ENCODE assay signal across 13 cellular contexts in the genomic region with DNA sequence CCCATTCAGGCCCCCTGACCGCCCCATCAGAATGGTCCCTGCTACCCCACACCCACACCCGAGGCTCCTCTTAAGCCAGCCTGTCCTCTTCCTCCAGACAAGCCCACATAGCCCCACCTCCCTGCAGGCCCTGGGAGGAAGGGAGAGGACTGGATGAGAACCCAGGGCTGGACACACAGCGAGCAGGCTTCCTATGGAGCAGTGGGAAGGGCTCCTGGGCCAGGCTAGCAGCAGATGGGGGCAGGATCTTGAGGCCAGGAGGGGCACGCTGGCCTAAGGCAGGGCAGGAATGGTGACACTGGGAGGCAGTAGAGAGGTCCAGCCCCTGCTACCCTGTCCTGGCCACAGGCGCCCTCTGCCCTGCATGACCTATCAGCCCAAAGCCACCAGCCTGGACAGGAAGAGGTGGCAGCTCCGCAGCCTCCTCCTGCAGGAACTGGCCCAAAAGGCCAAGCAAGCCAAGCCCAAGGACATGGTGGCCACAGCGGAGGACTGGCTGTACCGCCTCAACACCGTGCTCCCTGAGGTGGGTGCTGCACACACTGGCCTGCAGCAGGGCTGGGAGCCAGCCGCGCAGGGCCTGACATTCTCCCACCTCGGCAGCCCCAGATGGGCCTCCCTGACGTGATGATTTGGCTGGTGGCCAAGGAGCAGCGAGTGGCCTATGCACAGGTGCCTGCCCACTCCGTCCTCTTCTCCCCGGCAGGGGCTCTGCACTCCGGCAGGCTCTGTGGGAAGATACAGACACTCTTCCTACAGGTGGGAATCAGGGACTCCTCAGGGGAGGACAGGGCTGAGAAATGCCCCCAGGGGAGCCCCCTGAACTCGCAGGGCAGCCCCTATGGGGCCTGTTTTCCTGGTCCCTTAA. TPM values are rescaled to one million over a fixed set of nuclear protein-coding genes. Genes with fewer than 3 reads are reported as not detected.
DNase-seq lines count a peak whose midpoint lies in the region; ATAC-seq, FAIRE-seq and TF ChIP-seq lines count a peak whose summit lies in the region.
"Had no signal": no experiment of that assay in that cellular context is flagged by ENCODE, and none has a peak within 500 bp of the region (broad histone marks: within the 10 kb centered on the region; RNA-seq: fewer than 3 reads in every experiment).

No MANE protein-coding gene starts in this region.

- peak; percentile 63 for DNase-seq in G401 (ENCODE audit: low spot score)
- DNase-seq in NCI-H2227 (lab: John Stamatoyannopoulos, UW; ENCODE audit: unreplicated experiment) = peak; percentile 83
- DNase-seq in H1 (ENCODE audit: low read depth in 1 of 2, low spot score in 2 of 2) = peak in 1 of 2 experiments; percentile 56
- DNase-seq in neural crest cell (ENCODE audit: low read depth, low spot score) = no peak
- DNase-seq in HUDEP-2 (lab: John Stamatoyannopoulos, UW; ENCODE audit: unreplicated experiment in 76 of 76) = no peak
- no peak for DNase-seq in T-helper 9 cell
- DNase-seq: activated CD4-positive, CD25-positive, alpha-beta regulatory T cell treated with anti-CD3 and anti-CD28 coated beads, Interleukin-2, amount 50 U/mL, for 72 hours; activated naive CD4-positive, alpha-beta T cell treated with anti-CD3 and anti-CD28 coated beads for 36 hours had no signal

- no peaks in the 10 kb centered on the region for H3K36me3 ChIP-seq in H1 (ENCODE audit: control insufficient read depth in 2 of 4, insufficient read depth in 4 of 4, low read length in 3 of 4)

- peak overlapping the region; percentile 39 for H4K5ac ChIP-seq in H1 (ENCODE audit: insufficient read length, low read depth, low read length)

- TF ChIP-seq CTCF in H1 (IDR thresholded peaks at IDR 0.05; ENCODE audit: control extremely low read depth in 1 of 3, insufficient read depth in 1 of 3, low read depth in 1 of 3, low read length in 3 of 3) (peak in 2 of 3 experiments; percentile 50 to 54; a peak in 3 of 4 replicates), neural crest cell (conservative IDR thresholded peaks at IDR 0.05) (no peak)

- no peak overlapping the region for H2AK5ac ChIP-seq in H1 (ENCODE audit: low read depth, low read length)

- no peaks in the 10 kb centered on the region for H3K79me2 ChIP-seq in H1 (ENCODE audit: control insufficient read depth in 1 of 2, insufficient read depth in 2 of 2, low read length in 2 of 2)

- WGBS in H1 (ENCODE audit: extremely low coverage in 1 of 2, insufficient coverage in 1 of 2, insufficient read length in 1 of 2, insufficient replicate concordance in 2 of 2, low coverage in 1 of 2, low lambda C conversion rate in 2 of 2, missing lambda C conversion rate in 1 of 2), 2 experiments = 84% methylated on average over 18 of the region's 18 CpGs; no CpG with 5 or more reads in 1 of the 2 experiments

- no peaks in the 10 kb centered on the region for H4K20me1 ChIP-seq in H1 (replicated peaks in 1 of 2; ENCODE audit: control insufficient read depth in 1 of 2, insufficient read depth in 2 of 2, low read length in 2 of 2)

- no peak overlapping the region for H2AFZ ChIP-seq in H1 (ENCODE audit: low read length)

- CTCF ChIA-PET in H1 (lab: Charles Lee; ENCODE audit: partially characterized antibody) = interaction anchor here (0.8 to 1.5 kb wide), 4 partner anchors 9 to 35 kb away, joined by 3 to 4 read pairs (median 3); no protein-coding TSS in a partner anchor

- H3K23ac ChIP-seq in H1 (ENCODE audit: insufficient read length) = no peak overlapping the region

- in situ Hi-C loops in G401 (cut with HindIII; ENCODE audit: low sequenced_read_pairs) = no loop called here

- H3K4me1 Mint-ChIP-seq in neural crest cell = peaks cover 4% of the 10 kb centered on the region

- H3K27ac ChIP-seq in H1 (ENCODE audit: low read depth, low read length) = no peak overlapping the region

- TF ChIP-seq RAD21 in H1 (IDR thresholded peaks at IDR 0.05 in 1 of 2, conservative IDR thresholded peaks at IDR 0.05 in 1 of 2; ENCODE audit: low read depth in 2 of 2, low read length in 2 of 2) = peak; percentile 25 to 49; a peak in 3 of 4 replicates

- H3K9me3 ChIP-seq in H1 (ENCODE audit: insufficient read depth in 2 of 2, low read depth in 1 of 2, low read length in 1 of 2) = no peaks in the 10 kb centered on the region

- no peaks in the 10 kb centered on the region for H3K9me3 Mint-ChIP-seq in neural crest cell
- H3K9me3 Mint-ChIP-seq: activated naive CD4-positive, alpha-beta T cell treated with anti-CD3 and anti-CD28 coated beads for 36 hours; stimulated activated naive CD8-positive, alpha-beta T cell treated with anti-CD3 and anti-CD28 coated beads, Interleukin-15, Interleukin-2, amounts not matched to agents 100 ng/mL and 50 ng/mL, for 24 hours had no signal

- no peaks in the 10 kb centered on the region for H3K27me3 Mint-ChIP-seq in neural crest cell (ENCODE audit: low read depth)

- peaks cover 0 to 6% (median under 1%) of the 10 kb centered on the region in 4 experiments; a peak in 3 of 7 replicates for H3K4me1 ChIP-seq in H1 (replicated peaks in 1 of 4; ENCODE audit: control insufficient read depth in 3 of 4, insufficient read depth in 4 of 4, low read length in 3 of 4)

- H4K91ac ChIP-seq in H1 (replicated peaks; ENCODE audit: insufficient read length, low read length) = no peak overlapping the region

- H3K14ac ChIP-seq in H1 (ENCODE audit: insufficient read length) = no peak overlapping the region

- H2BK5ac ChIP-seq in H1 (ENCODE audit: low read depth, low read length) = no peak overlapping the region

- H3K4me3 ChIP-seq in H1 (ENCODE audit: extremely low read depth in 1 of 4, insufficient read depth in 2 of 4, low read depth in 3 of 4, low read length in 4 of 4) = no peak overlapping the region

- no peak overlapping the region for H2BK12ac ChIP-seq in H1 (ENCODE audit: low read depth, low read length)

- ATAC-seq in HG03460 (IDR thresholded peaks at IDR 0.05; ENCODE audit: unreplicated experiment) (no peak), HG03469 (IDR thresholded peaks at IDR 0.05; ENCODE audit: unreplicated experiment) (no peak)

- H3K27ac Mint-ChIP-seq in neural crest cell (ENCODE audit: unreplicated experiment) = peak overlapping the region; percentile 6
- H3K27ac Mint-ChIP-seq: activated naive CD4-positive, alpha-beta T cell treated with anti-CD3 and anti-CD28 coated beads for 36 hours; stimulated activated naive CD8-positive, alpha-beta T cell treated with anti-CD3 and anti-CD28 coated beads, Interleukin-15, Interleukin-2, amounts not matched to agents 100 ng/mL and 50 ng/mL, for 24 hours had no signal

- no peaks in the 10 kb centered on the region for H3K36me3 Mint-ChIP-seq in neural crest cell (ENCODE audit: low read depth)

- no peaks in the 10 kb centered on the region for H3K79me1 ChIP-seq in H1 (ENCODE audit: low read depth, low read length)

- TF ChIP-seq POLR2A in H1 (IDR thresholded peaks at IDR 0.05; ENCODE audit: control extremely low read depth in 1 of 2, low read depth in 2 of 2, low read length in 2 of 2) = no peak

- H2BK20ac ChIP-seq in H1 (ENCODE audit: low read length) = no peak overlapping the region

- H2BK15ac ChIP-seq in H1 (ENCODE audit: low read length) = no peak overlapping the region

- no peak overlapping the region for H3K4me3 Mint-ChIP-seq in neural crest cell
- H3K4me3 Mint-ChIP-seq: activated naive CD4-positive, alpha-beta T cell treated with anti-CD3 and anti-CD28 coated beads for 36 hours; stimulated activated naive CD8-positive, alpha-beta T cell treated with anti-CD3 and anti-CD28 coated beads, Interleukin-15, Interleukin-2, amounts not matched to agents 100 ng/mL and 50 ng/mL, for 24 hours had no signal

- H3K18ac ChIP-seq in H1 (ENCODE audit: extremely low read depth, low read length) = no peak overlapping the region

- no peaks in the 10 kb centered on the region for H3K27me3 ChIP-seq in H1 (replicated peaks in 1 of 4; ENCODE audit: control insufficient read depth in 3 of 4, extremely low read depth in 1 of 4, insufficient read depth in 3 of 4, low read length in 3 of 4)

- no peak overlapping the region for H3K56ac ChIP-seq in H1 (replicated peaks; ENCODE audit: insufficient read length, low read depth, low read length)

- TF ChIP-seq EP300 in H1 (IDR thresholded peaks at IDR 0.05; ENCODE audit: borderline replicate concordance in 1 of 2, low read depth in 2 of 2, low read length in 2 of 2) = no peak

- H4K8ac ChIP-seq in H1 (ENCODE audit: extremely low read depth, insufficient read depth, low read length) = no peak overlapping the region

- POLR2A ChIA-PET in H1 (lab: Charles Lee; ENCODE audit: partially characterized antibody) = no interaction called here

- H3K23me2 ChIP-seq in H1 (ENCODE audit: low read depth, low read length) = no peaks in the 10 kb centered on the region

- H3K9ac ChIP-seq in H1 (replicated peaks in 1 of 4; ENCODE audit: extremely low read depth in 1 of 4, low read depth in 3 of 4, low read length in 3 of 4) = no peak overlapping the region

- H2BK120ac ChIP-seq in H1 (replicated peaks; ENCODE audit: low read depth, low read length) = no peak overlapping the region

- no peak overlapping the region for H3K4me2 ChIP-seq in H1 (ENCODE audit: insufficient read depth in 1 of 2, low read depth in 2 of 2, low read length in 2 of 2)

- H3K4ac ChIP-seq in H1 (replicated peaks; ENCODE audit: insufficient read length, low read depth, low read length) = no peak overlapping the region

- FAIRE-seq in H1 (lab: Jason Lieb, UNC) = no peak

RNA-seq across cellular contexts. Expression of a gene that starts 43.3 kb away (rescaled TPM):
- total RNA-seq in G401 (2014; rRNA removed; shearing (Covaris generic)) = not detected in 2 replicates
- 0.69 and 0.88 TPM in 2 replicates for total RNA-seq in H1 (2021; fragmentation: NEBNext Ultra II Directional; extraction: Animal tissue kit (Norgen Biotek cat#: 25700))
- polyA plus RNA-seq in H1 (2011; rRNA removed) = 0.23 and 0.38 TPM in 2 replicates
- 0.39 TPM for polyA plus RNA-seq in H1 (2011; cell fraction: cytosol; rRNA removed)
- polyA plus RNA-seq in H1 (2011; cell fraction: nucleus; rRNA removed) = 2.1 TPM
- 0.11 to 0.52 TPM (median 0.32 TPM) in 4 replicates for polyA plus RNA-seq in H1 (2012, experiment 1 of 2)
- 0.14 TPM for polyA plus RNA-seq in H1 (2012, experiment 2 of 2)
- polyA plus RNA-seq in H1 (2013, experiment 1 of 2) = 0.14 TPM
- polyA plus RNA-seq in H1 (2013, experiment 2 of 2) = 0.11 TPM
- polyA minus RNA-seq in H1 (2011; rRNA and poly(A)+ RNA removed) = 2.3 and 2.4 TPM in 2 replicates
- polyA minus RNA-seq in H1 (2011; cell fraction: cytosol; rRNA and poly(A)+ RNA removed) = 1.7 TPM
- 4.4 TPM for polyA minus RNA-seq in H1 (2011; cell fraction: nucleus; rRNA and poly(A)+ RNA removed)
- total RNA-seq in neural crest cell = 0.57 and 0.89 TPM in 2 replicates
- total RNA-seq: activated naive CD4-positive, alpha-beta T cell treated with anti-CD3 and anti-CD28 coated beads for 36 hours; HT1080; lung microvascular endothelial cell had no signal

RNA-seq across cellular contexts. Expression of a gene that starts 47.7 kb away (rescaled TPM):
- 17.7 and 33.5 TPM in 2 replicates for total RNA-seq in G401 (2014; rRNA removed; shearing (Covaris generic))
- total RNA-seq in H1 (2021; fragmentation: NEBNext Ultra II Directional; extraction: Animal tissue kit (Norgen Biotek cat#: 25700)) = 31.4 and 32.6 TPM in 2 replicates
- polyA plus RNA-seq in H1 (2011; rRNA removed) = 19.8 and 30.4 TPM in 2 replicates
- polyA plus RNA-seq in H1 (2011; cell fraction: cytosol; rRNA removed) = 19.8 TPM
- 78.4 TPM for polyA plus RNA-seq in H1 (2011; cell fraction: nucleus; rRNA removed)
- polyA plus RNA-seq in H1 (2012, experiment 1 of 2) = 23.3 to 27.3 TPM (median 25.1 TPM) in 4 replicates
- polyA plus RNA-seq in H1 (2012, experiment 2 of 2) = 10.6 TPM
- 13.0 TPM for polyA plus RNA-seq in H1 (2013, experiment 1 of 2)
- 12.2 TPM for polyA plus RNA-seq in H1 (2013, experiment 2 of 2)
- 81.0 and 84.5 TPM in 2 replicates for polyA minus RNA-seq in H1 (2011; rRNA and poly(A)+ RNA removed)
- polyA minus RNA-seq in H1 (2011; cell fraction: cytosol; rRNA and poly(A)+ RNA removed) = 19.4 TPM
- polyA minus RNA-seq in H1 (2011; cell fraction: nucleus; rRNA and poly(A)+ RNA removed) = 55.6 TPM
- 57.7 and 58.8 TPM in 2 replicates for total RNA-seq in neural crest cell

RNA-seq across cellular contexts. Expression of a gene that starts 54.0 kb away (rescaled TPM):
- total RNA-seq in G401 (2014; rRNA removed; shearing (Covaris generic)) = 31.8 and 75.0 TPM in 2 replicates
- total RNA-seq in H1 (2021; fragmentation: NEBNext Ultra II Directional; extraction: Animal tissue kit (Norgen Biotek cat#: 25700)) = 14.3 and 15.7 TPM in 2 replicates
- 11.1 and 17.6 TPM in 2 replicates for polyA plus RNA-seq in H1 (2011; rRNA removed)
- 17.3 TPM for polyA plus RNA-seq in H1 (2011; cell fraction: cytosol; rRNA removed)
- polyA plus RNA-seq in H1 (2011; cell fraction: nucleus; rRNA removed) = 14.4 TPM
- 15.9 to 19.5 TPM (median 18.1 TPM) in 4 replicates for polyA plus RNA-seq in H1 (2012, experiment 1 of 2)
- 17.5 TPM for polyA plus RNA-seq in H1 (2012, experiment 2 of 2)
- 18.3 TPM for polyA plus RNA-seq in H1 (2013, experiment 1 of 2)
- 21.0 TPM for polyA plus RNA-seq in H1 (2013, experiment 2 of 2)
- polyA minus RNA-seq in H1 (2011; rRNA and poly(A)+ RNA removed) = 20.1 and 25.3 TPM in 2 replicates
- 7.6 TPM for polyA minus RNA-seq in H1 (2011; cell fraction: cytosol; rRNA and poly(A)+ RNA removed)
- 9.3 TPM for polyA minus RNA-seq in H1 (2011; cell fraction: nucleus; rRNA and poly(A)+ RNA removed)
- total RNA-seq in neural crest cell = 25.7 and 25.8 TPM in 2 replicates

Comparison
In these comparisons a context has a peak if more than half of its experiments do, and no peak if none do; other contexts are left out.
1. DNase-seq: peak in G401 (single experiment) and NCI-H2227 (single experiment); none in neural crest cell (single experiment), HUDEP-2 (0 of 76) and T-helper 9 cell (single experiment).